Comparison of ENCODE assay signal across 35 cellular contexts in genomic region chr1:157585984-157586383, GRCh38. TPM values are rescaled to one million over a fixed set of nuclear protein-coding genes. Genes with fewer than 3 reads are reported as not detected.
DNase-seq lines count a peak whose midpoint lies in the region; ATAC-seq, FAIRE-seq and TF ChIP-seq lines count a peak whose summit lies in the region.
"Had no signal": no experiment of that assay in that cellular context is flagged by ENCODE, and none has a peak within 500 bp of the region (broad histone marks: within the 10 kb centered on the region; RNA-seq: fewer than 3 reads in every experiment).

No MANE protein-coding gene starts in this region.

- no peak overlapping the region for H3K27ac Mint-ChIP-seq in Calu3 (ENCODE audit: unreplicated experiment)
- H3K27ac Mint-ChIP-seq in naive B cell = peak overlapping the region in 3 of 6 donors; percentile 7 to 64 (median 38)
- H3K27ac Mint-ChIP-seq: activated naive CD8-positive, alpha-beta T cell; T-helper 2 cell treated with Interferon-gamma antibody and Interleukin-4, amounts not matched to agents 5 μg/mL and 100 μg/mL, for 36 hours had no signal

- H3K9me3 ChIP-seq in MM.1S (replicated peaks; ENCODE audit: insufficient read depth, low read length) (no peaks in the 10 kb centered on the region), GM12878 (replicated peaks; ENCODE audit: control insufficient read depth, insufficient read depth, low read length) (peaks cover 4% of the 10 kb centered on the region; the same call in 1 of the 3 replicates)
- H3K9me3 ChIP-seq: BE2C, MG63 had no signal

- in situ Hi-C loops in GM12878 (cut with MboI) = no loop called here

- no peaks in the 10 kb centered on the region for H3K9me2 ChIP-seq in MM.1S (replicated peaks; ENCODE audit: insufficient read depth, low read length)

- H3K27me3 Mint-ChIP-seq in Calu3 (ENCODE audit: unreplicated experiment) = no peaks in the 10 kb centered on the region
- H3K27me3 Mint-ChIP-seq in naive B cell = peaks cover 22 to 29% (median 24%) of the 10 kb centered on the region in 3 donors

- peaks cover 2% of the 10 kb centered on the region for H3K9me3 Mint-ChIP-seq in Calu3 (ENCODE audit: low read depth, unreplicated experiment)
- H3K9me3 Mint-ChIP-seq in naive B cell = peaks cover 0 to 8% (median 0%) of the 10 kb centered on the region in 7 donors
- H3K9me3 Mint-ChIP-seq: T-helper 2 cell treated with Interferon-gamma antibody and Interleukin-4, amounts not matched to agents 5 μg/mL and 100 μg/mL, for 36 hours had no signal

- peak; percentile 66 for FAIRE-seq in GM12878 (lab: Jason Lieb, UNC)
- FAIRE-seq: bronchial epithelial cell had no signal

- WGBS in GM12878 (ENCODE audit: insufficient coverage, insufficient replicate concordance, low lambda C conversion rate, missing lambda C conversion rate) = 38% methylated on average over 4 of the region's 4 CpGs

- H3K9ac ChIP-seq in MM.1S (ENCODE audit: low read length) (no peak overlapping the region), GM12878 (ENCODE audit: control insufficient read depth, insufficient read depth, low read length) (no peak overlapping the region)

- H3K4me1 ChIP-seq in MM.1S (ENCODE audit: low read length) (no peaks in the 10 kb centered on the region), GM12878 (ENCODE audit: control insufficient read depth, insufficient read depth, low read length) (no peaks in the 10 kb centered on the region)
- H3K4me1 ChIP-seq: BE2C, esophagus squamous epithelium, foreskin keratinocyte had no signal

- intact Hi-C loops in Calu3 (cut with micrococcal nuclease; ENCODE audit: unreplicated experiment) (no loop called here), GM12878 (cut with micrococcal nuclease; ENCODE audit: unreplicated experiment) (loop anchor here (10.0 kb wide), 1 partner anchor 279 kb away; no protein-coding TSS in a partner anchor)

- TF ChIP-seq CTCF in Calu3 (IDR thresholded peaks at IDR 0.05; ENCODE audit: unreplicated experiment) (no peak), MM.1S (IDR thresholded peaks at IDR 0.05; ENCODE audit: low read length) (no peak), GM12878 (IDR thresholded peaks at IDR 0.05 in 2 of 3, conservative IDR thresholded peaks at IDR 0.05 in 1 of 3; ENCODE audit: control insufficient read depth in 2 of 3, extremely low read depth in 1 of 3, insufficient read depth in 1 of 3, low read depth in 3 of 3, low read length in 3 of 3) (no peak)

- ATAC-seq in GM12878 (peak; percentile 61), naive B cell (ENCODE audit: low read depth in 2 of 2) (peak; percentile 84 to 88), GM19467 (IDR thresholded peaks at IDR 0.05; ENCODE audit: unreplicated experiment) (no peak), HG02610 (IDR thresholded peaks at IDR 0.05; ENCODE audit: unreplicated experiment) (no peak)
- ATAC-seq: foreskin keratinocyte; stimulated activated naive CD8-positive, alpha-beta T cell treated with anti-CD3 and anti-CD28 coated beads, Interleukin-15, Interleukin-2, amounts not matched to agents 100 U/mL and 50 U/mL, for 24 hours had no signal

- no TSS peak for BruUV-seq in Calu3 (replicated peaks; lab: Mats Ljungman, UMichigan)
- BruUV-seq in GM12878 (replicated peaks; lab: Mats Ljungman, UMichigan) = no TSS peak

- no peaks in the 10 kb centered on the region for H3K36me3 ChIP-seq in MM.1S (replicated peaks; ENCODE audit: insufficient read depth, low read length)
- H3K36me3 ChIP-seq in GM12878 (ENCODE audit: control insufficient read depth in 2 of 2, insufficient read depth in 2 of 2, low read length in 1 of 2) = no peaks in the 10 kb centered on the region
- H3K36me3 ChIP-seq: BE2C, esophagus squamous epithelium, MG63, Peyer's patch, thoracic aorta, WERI-Rb-1 had no signal

- H3K4me3 Mint-ChIP-seq in Calu3 (ENCODE audit: low read depth, unreplicated experiment) = no peak overlapping the region
- peak overlapping the region in 6 of 8 donors; percentile 25 to 80 (median 48) for H3K4me3 Mint-ChIP-seq in naive B cell
- H3K4me3 Mint-ChIP-seq: activated naive CD8-positive, alpha-beta T cell; CD8-positive, alpha-beta memory T cell; T-helper 2 cell treated with Interferon-gamma antibody and Interleukin-4, amounts not matched to agents 5 μg/mL and 100 μg/mL, for 36 hours had no signal

- H3K4me2 ChIP-seq in MM.1S (ENCODE audit: low read depth, low read length) = no peak overlapping the region
- no peak overlapping the region for H3K4me2 ChIP-seq in GM12878 (ENCODE audit: control insufficient read depth, insufficient read depth)

- no peak overlapping the region for H3K27ac ChIP-seq in MM.1S (ENCODE audit: low read length)
- H3K27ac ChIP-seq in GM12878 (ENCODE audit: control insufficient read depth, insufficient read depth) = no peak overlapping the region
- H3K27ac ChIP-seq: esophagus squamous epithelium, foreskin keratinocyte, Peyer's patch, skin epidermis, thoracic aorta, WERI-Rb-1 had no signal

- CTCF ChIA-PET in Calu3 (lab: Charles Lee) (interaction anchor here (0.6 to 2.2 kb wide), 3 partner anchors 9 to 105 kb away, joined by 3 to 7 read pairs (median 5); no protein-coding TSS in a partner anchor), GM12878 (lab: Yijun Ruan, JAX) (interaction anchor here (1.4 to 3.7 kb wide), 4 partner anchors 9 to 105 kb away, joined by 3 to 24 read pairs (median 4); no protein-coding TSS in a partner anchor)

- peak; percentile 26 for DNase-seq in Calu3
- DNase-seq in MM.1S = peak; percentile 32
- no peak for DNase-seq in GM12878 (ENCODE audit: low read depth, low spot score)
- peak; percentile 37 for DNase-seq in naive B cell
- no peak for DNase-seq in superior temporal gyrus (ENCODE audit: extremely low spot score)
- DNase-seq in DMS79 (lab: John Stamatoyannopoulos, UW) = no peak
- DNase-seq: ACHN; activated CD4-positive, alpha-beta T cell treated with anti-CD3 and anti-CD28 coated beads for 48 hours; activated effector memory CD4-positive, alpha-beta T cell treated with anti-CD3 and anti-CD28 coated beads, Interleukin-2, amount 50 U/mL, for 16 hours; activated T-cell treated with anti-CD3 and anti-CD28 coated beads, Interleukin-2, amount 50 U/mL, for 1 hour; aorta; BE2C; CD8-positive, alpha-beta memory T cell; DMS 273 treated with DMSO at 0.1 percent for 48 hours; esophagus squamous epithelium; foreskin keratinocyte; head of caudate nucleus; KG1; MG63; NCI-H1436 treated with DMSO at 0.1 percent for 48 hours; NCI-H345; Peyer's patch; SHP77; stimulated activated naive CD8-positive, alpha-beta T cell treated with anti-CD3 and anti-CD28 coated beads, Interleukin-15, Interleukin-2, amounts not matched to agents 100 U/mL and 50 U/mL, for 24 hours; WERI-Rb-1 had no signal

- H3K4me3 ChIP-seq in MM.1S (ENCODE audit: low read length) (no peak overlapping the region), GM12878 (no peak overlapping the region)
- H3K4me3 ChIP-seq: esophagus squamous epithelium, lung, MG63, Peyer's patch, skin epidermis, thoracic aorta had no signal

- H2AFZ ChIP-seq in MM.1S (ENCODE audit: low read length) = no peak overlapping the region
- H2AFZ ChIP-seq in GM12878 (ENCODE audit: control insufficient read depth, low read depth, low read length) = no peak overlapping the region

- TF ChIP-seq RAD21 in GM12878 (IDR thresholded peaks at IDR 0.05; ENCODE audit: insufficient read depth, low read depth, low read length) = no peak

- RAD21 ChIA-PET in GM12878 (lab: Charles Lee; ENCODE audit: unreplicated experiment) = no interaction called here

- H3K79me2 ChIP-seq in MM.1S (ENCODE audit: low read length) = no peaks in the 10 kb centered on the region
- H3K79me2 ChIP-seq in GM12878 (ENCODE audit: control insufficient read depth, insufficient read depth, low read length) = no peaks in the 10 kb centered on the region

- H3F3A ChIP-seq in MM.1S (ENCODE audit: insufficient read depth, low read length) = no peaks in the 10 kb centered on the region

- H3K36me3 Mint-ChIP-seq in Calu3 (ENCODE audit: insufficient read depth, unreplicated experiment) (no peaks in the 10 kb centered on the region), naive B cell (peaks cover 0 to 11% of the 10 kb centered on the region in 2 donors)
- H3K36me3 Mint-ChIP-seq: activated naive CD8-positive, alpha-beta T cell had no signal

- H3K4me1 Mint-ChIP-seq in Calu3 (ENCODE audit: low read depth, unreplicated experiment) (peaks cover 30% of the 10 kb centered on the region), naive B cell (peaks cover 35 to 46% (median 35%) of the 10 kb centered on the region in 3 donors)

- POLR2A ChIA-PET in GM12878 (lab: Charles Lee) = no interaction called here

- SMC1A ChIA-PET in GM12878 (lab: Charles Lee; ENCODE audit: uncharacterized antibody, unreplicated experiment) = interaction anchor here (1.1 to 3.9 kb wide), 4 partner anchors 9 to 219 kb away, joined by 3 to 25 read pairs (median 6); no protein-coding TSS in a partner anchor

- H4K20me1 ChIP-seq in MM.1S (ENCODE audit: insufficient read depth, low read length) = no peaks in the 10 kb centered on the region
- H4K20me1 ChIP-seq in GM12878 (ENCODE audit: control insufficient read depth, insufficient read depth) = peaks cover 2% of the 10 kb centered on the region; the same call in 1 of the 2 replicates

- TF ChIP-seq POLR2A in GM12878 (IDR thresholded peaks at IDR 0.05; ENCODE audit: low read depth, low read length) = no peak

- H3K27me3 ChIP-seq in MM.1S (replicated peaks; ENCODE audit: insufficient read depth, low read length) (peaks cover 42% of the 10 kb centered on the region), GM12878 (replicated peaks in 1 of 2; ENCODE audit: control insufficient read depth in 2 of 2, insufficient read depth in 2 of 2, low read length in 1 of 2) (peaks cover 1 to 13% of the 10 kb centered on the region in 2 experiments; a peak in 2 of 4 replicates)
- H3K27me3 ChIP-seq: BE2C, foreskin keratinocyte, Peyer's patch had no signal

- no peak for TF ChIP-seq EP300 in GM12878 (IDR thresholded peaks at IDR 0.05; ENCODE audit: borderline replicate concordance in 1 of 2, control insufficient read depth in 1 of 2, low read depth in 2 of 2, low read length in 2 of 2)

RNA-seq across cellular contexts. Expression of gene FCRL4, which starts 11.9 kb away (rescaled TPM):
- total RNA-seq in Calu3 (2022) (not detected in 2 replicates), GM12878 (2014; rRNA removed) (0.17 and 0.33 TPM in 2 replicates), GM12878 (2014; rRNA removed; fragmentation: Illumina TruSeq; extraction: Trizol) (0.14 and 0.31 TPM in 2 replicates), GM12878 (2021) (0.35 and 0.38 TPM in 2 replicates)
- total RNA-seq in GM12878 (2013; cell fraction: nucleolus; rRNA removed) = 0.32 TPM in 1 of 2 replicates, not detected in the other
- 0.31 TPM for polyA plus RNA-seq in GM12878 (2011; ENCODE audit: low read depth)
- polyA plus RNA-seq in GM12878 (2011; rRNA removed) (0.24 and 0.26 TPM in 2 replicates), GM12878 (2014; fragmentation: Illumina TruSeq; extraction: Trizol) (0.38 and 0.44 TPM in 2 replicates), GM12878 (2014; fragmentation: Nextera tagmentation; extraction: Ambion mirVana) (under 1 TPM; 0.26 to 0.42 TPM), GM12878 (2014; rRNA removed) (0.11 and 0.22 TPM in 2 replicates), GM12878 (2016; fragmentation: Nextera tagmentation; extraction: Ambion mirVana) (under 1 TPM in 1 of 2 experiments, not detected in 1; 0.09 TPM), naive B cell (ENCODE audit: low read depth in 6 of 6) (under 1 TPM in 3 of 6 donors, not detected in 3; 0.08 to 0.23 (median 0.09) TPM)
- 0.22 and 0.28 TPM in 2 replicates for polyA plus RNA-seq in GM12878 (2011; cell fraction: cytosol; rRNA removed)
- 0.43 and 0.70 TPM in 2 replicates for polyA plus RNA-seq in GM12878 (2011; cell fraction: nucleus; rRNA removed)
- polyA plus RNA-seq in GM12878 (2012) = 0.42 and 0.69 TPM in 2 replicates
- 0.15 and 0.26 TPM in 2 replicates for polyA minus RNA-seq in GM12878 (2011; rRNA and poly(A)+ RNA removed)
- polyA minus RNA-seq in GM12878 (2011; cell fraction: cytosol; rRNA and poly(A)+ RNA removed) = not detected in 2 replicates
- 0.12 and 0.29 TPM in 2 replicates for polyA minus RNA-seq in GM12878 (2011; cell fraction: nucleus; rRNA and poly(A)+ RNA removed)
- total RNA-seq: aorta; bronchial epithelial cell; CD8-positive, alpha-beta memory T cell; esophagus squamous epithelium; foreskin keratinocyte; HT1080; kidney epithelial cell; thoracic aorta had no signal
- polyA plus RNA-seq: aorta; CD8-positive, alpha-beta memory T cell; foreskin keratinocyte had no signal

RNA-seq across cellular contexts. Expression of gene FCRL5, which starts 33.7 kb away (rescaled TPM):
- not detected in 2 replicates for total RNA-seq in Calu3 (2022)
- 371 and 381 TPM in 2 replicates for total RNA-seq in GM12878 (2013; cell fraction: nucleolus; rRNA removed)
- 6.6 and 7.3 TPM in 2 replicates for total RNA-seq in GM12878 (2014; rRNA removed)
- 6.7 and 6.8 TPM in 2 replicates for total RNA-seq in GM12878 (2014; rRNA removed; fragmentation: Illumina TruSeq; extraction: Trizol)
- total RNA-seq in GM12878 (2021) = 7.2 and 7.8 TPM in 2 replicates
- polyA plus RNA-seq in GM12878 (2011; ENCODE audit: low read depth) = 16.1 TPM
- 136 and 151 TPM in 2 replicates for polyA plus RNA-seq in GM12878 (2011; rRNA removed)
- polyA plus RNA-seq in GM12878 (2011; cell fraction: cytosol; rRNA removed) = 90.4 and 111 TPM in 2 replicates
- polyA plus RNA-seq in GM12878 (2011; cell fraction: nucleus; rRNA removed) = 322 and 460 TPM in 2 replicates
- 16.3 and 19.0 TPM in 2 replicates for polyA plus RNA-seq in GM12878 (2012)
- polyA plus RNA-seq in GM12878 (2014; fragmentation: Illumina TruSeq; extraction: Trizol) = 11.3 and 12.5 TPM in 2 replicates
- polyA plus RNA-seq in GM12878 (2014; fragmentation: Nextera tagmentation; extraction: Ambion mirVana) = 1 to 10 TPM; 2.6 to 5.7 TPM
- polyA plus RNA-seq in GM12878 (2014; rRNA removed) = 9.5 and 10.9 TPM in 2 replicates
- polyA plus RNA-seq in GM12878 (2016; fragmentation: Nextera tagmentation; extraction: Ambion mirVana) = 1 to 10 TPM; 1.1 to 1.3 TPM
- 131 and 171 TPM in 2 replicates for polyA minus RNA-seq in GM12878 (2011; rRNA and poly(A)+ RNA removed)
- 31.8 and 31.9 TPM in 2 replicates for polyA minus RNA-seq in GM12878 (2011; cell fraction: cytosol; rRNA and poly(A)+ RNA removed)
- polyA minus RNA-seq in GM12878 (2011; cell fraction: nucleus; rRNA and poly(A)+ RNA removed) = 177 and 194 TPM in 2 replicates
- polyA plus RNA-seq in naive B cell (ENCODE audit: low read depth in 6 of 6) = 100 to 1,000 TPM in 2 of 6 donors, 10 to 100 TPM in 4; 31.3 to 138 (median 82.3) TPM
- total RNA-seq: bronchial epithelial cell; CD8-positive, alpha-beta memory T cell; foreskin keratinocyte; HT1080; kidney epithelial cell had no signal
- polyA plus RNA-seq: CD8-positive, alpha-beta memory T cell; foreskin keratinocyte had no signal

Comparison
In these comparisons a context has a peak if more than half of its experiments do, and no peak if none do; other contexts are left out.
1. DNase-seq: peak in Calu3 (single experiment), MM.1S (single experiment) and naive B cell (single experiment); none in GM12878 (single experiment), superior temporal gyrus (single experiment) and DMS79 (single experiment).
2. ATAC-seq: peak in GM12878 (single experiment) and naive B cell (2 of 2); none in GM19467 (single experiment) and HG02610 (single experiment).